20 cellular contexts compared by ENCODE assay signal in genomic region chr13:41589434-41589833, GRCh38.
DNase-seq lines count a peak whose midpoint lies in the region; ATAC-seq, FAIRE-seq and TF ChIP-seq lines count a peak whose summit lies in the region.
"Had no signal": no experiment of that assay in that cellular context is flagged by ENCODE, and none has a peak within 500 bp of the region (broad histone marks: within the 10 kb centered on the region; RNA-seq: fewer than 3 reads in every experiment).

No MANE protein-coding gene starts in this region.

- no peaks in the 10 kb centered on the region for H3K9me2 ChIP-seq in HCT116 (ENCODE audit: insufficient read depth)
- H3K9me2 ChIP-seq: SK-N-SH had no signal

- POLR2A ChIA-PET in HCT116 (lab: Charles Lee), result no interaction called here
- POLR2A ChIA-PET in K562 (lab: Yijun Ruan, JAX), result no interaction called here

- CTCF ChIA-PET in HCT116 (lab: Charles Lee) (no interaction called here), K562 (lab: Yijun Ruan, JAX; ENCODE audit: low intra/inter-chr PET ratio) (no interaction called here)

- ATAC-seq in HCT116 (no peak), K562 (no peak), HG02973 (IDR thresholded peaks at IDR 0.05; ENCODE audit: unreplicated experiment) (no peak), GM19324 (IDR thresholded peaks at IDR 0.05; ENCODE audit: low FRiP score, unreplicated experiment) (no peak)
- ATAC-seq: right cardiac atrium had no signal

- H3K9me3 ChIP-seq in HCT116 (ENCODE audit: control insufficient read depth in 1 of 2, insufficient read depth in 1 of 2, low read depth in 1 of 2, low read length in 2 of 2) (no peaks in the 10 kb centered on the region), K562 (replicated peaks; ENCODE audit: control insufficient read depth, insufficient read depth, low read depth, low read length) (no peaks in the 10 kb centered on the region), osteoblast (ENCODE audit: low read depth, low read length) (no peaks in the 10 kb centered on the region)
- H3K9me3 ChIP-seq: BE2C, ovary, Peyer's patch, SK-N-SH, tibial nerve had no signal

- H3K27ac Mint-ChIP-seq in CD14-positive monocyte, result peak overlapping the region; percentile 66 to 94 (median 89)

- H3K79me2 ChIP-seq in HCT116 (ENCODE audit: insufficient read depth, low read length) (no peaks in the 10 kb centered on the region), K562 (ENCODE audit: control insufficient read depth, insufficient read depth, low read length) (no peaks in the 10 kb centered on the region), osteoblast (ENCODE audit: insufficient read depth, low read length) (no peaks in the 10 kb centered on the region)

- H3K36me3 ChIP-seq in HCT116 (ENCODE audit: control insufficient read depth in 1 of 2, insufficient read depth in 2 of 2, low read length in 2 of 2) (no peaks in the 10 kb centered on the region; a peak in 1 of 4 replicates), K562 (ENCODE audit: control insufficient read depth, insufficient read depth, low read length) (peaks cover 29% of the 10 kb centered on the region; the same call in 2 of the 3 replicates), osteoblast (ENCODE audit: insufficient read depth, low read length) (peaks cover 5% of the 10 kb centered on the region)
- H3K36me3 ChIP-seq: ovary had no signal

- H3K36me3 Mint-ChIP-seq in CD14-positive monocyte, result peaks cover 18 to 26% of the 10 kb centered on the region in 2 donors

- H3K4me3 Mint-ChIP-seq in CD14-positive monocyte, result no peak overlapping the region

- TF ChIP-seq RAD21 in HCT116 (IDR thresholded peaks at IDR 0.05; ENCODE audit: low read depth) (no peak), K562 (CRISPR knock-in tag; conservative IDR thresholded peaks at IDR 0.05 in 1 of 2, IDR thresholded peaks at IDR 0.05 in 1 of 2) (no peak)

- DNase-seq in CD14-positive monocyte (ENCODE audit: low spot score) (no peak), HCT116 (ENCODE audit: low read depth, low spot score) (no peak), K562 (ENCODE audit: extremely low read depth in 1 of 4, low spot score in 3 of 4) (no peak), osteoblast (ENCODE audit: insufficient read length, low spot score, missing footprints) (no peak), urothelium cell line (ENCODE audit: low spot score) (no peak)
- DNase-seq: activated CD8-positive, alpha-beta memory T cell treated with anti-CD3 and anti-CD28 coated beads for 24 hours; BE2C; effector CD8-positive, alpha-beta T cell; NCI-H187; NCI-H2227 treated with DMSO at 0.1 percent for 48 hours; ovary; Peyer's patch; right cardiac atrium; SK-N-SH; stimulated activated naive CD4-positive, alpha-beta T cell had no signal

- no peaks in the 10 kb centered on the region for H3K27me3 ChIP-seq in HCT116 (ENCODE audit: insufficient read depth, low read length)
- H3K27me3 ChIP-seq in K562 (ENCODE audit: control insufficient read depth in 2 of 2, insufficient read depth in 2 of 2, low read length in 2 of 2), result no peaks in the 10 kb centered on the region
- no peaks in the 10 kb centered on the region for H3K27me3 ChIP-seq in osteoblast (ENCODE audit: insufficient read depth, low read length)
- H3K27me3 ChIP-seq: BE2C, ovary, Peyer's patch, tibial nerve had no signal

- RAD21 ChIA-PET in HCT116 (lab: Charles Lee; ENCODE audit: low non-redundant PET in 1 of 2, low total read pairs in 2 of 2, uncharacterized antibody in 2 of 2, unreplicated experiment in 2 of 2), result interaction anchor here in 1 of 2 experiments (0.7 kb wide), 1 partner anchor 16 kb away, joined by 4 read pairs; no protein-coding TSS in a partner anchor

- H3K9me3 Mint-ChIP-seq in CD14-positive monocyte, result peaks cover 0 to 1% (median 0%) of the 10 kb centered on the region in 7 donors

- in situ Hi-C loops in K562 (cut with MboI), result no loop called here

- H3K27ac ChIP-seq in HCT116 (ENCODE audit: low read depth, low read length) (no peak overlapping the region), K562 (ENCODE audit: extremely low read depth, low read depth, low read length) (peak overlapping the region; percentile 63), osteoblast (ENCODE audit: low read depth, low read length) (peak overlapping the region; percentile 29)
- H3K27ac ChIP-seq: ovary, Peyer's patch had no signal

- no TSS peak for BruUV-seq in HCT116 (replicated peaks; lab: Mats Ljungman, UMichigan)
- BruUV-seq in K562 (replicated peaks; lab: Mats Ljungman, UMichigan), result no TSS peak

- intact Hi-C loops in CD14-positive monocyte (cut with micrococcal nuclease) (loop anchor here (5.0 to 10.0 kb wide), 3 partner anchors 53 to 132 kb away; partner anchors contain the start of gene RGCC (in 1 of the 2)), HCT116 (cut with micrococcal nuclease) (no loop called here), K562 (cut with micrococcal nuclease) (no loop called here)

- WGBS in K562 (ENCODE audit: insufficient coverage, low coverage, missing lambda C conversion rate), result 67% methylated on average over 3 of the region's 3 CpGs

- H2AFZ ChIP-seq in HCT116 (ENCODE audit: low read depth, low read length, poor library complexity, severe bottlenecking) (no peak overlapping the region), K562 (ENCODE audit: low read depth, low read length) (no peak overlapping the region), osteoblast (ENCODE audit: low read length) (no peak overlapping the region)

- no peaks in the 10 kb centered on the region for H4K20me1 ChIP-seq in HCT116 (ENCODE audit: insufficient read depth)
- H4K20me1 ChIP-seq in K562 (replicated peaks; ENCODE audit: control insufficient read depth, insufficient read depth, low read length), result no peaks in the 10 kb centered on the region
- H4K20me1 ChIP-seq in osteoblast (ENCODE audit: insufficient read depth, low read length), result no peaks in the 10 kb centered on the region

- no peaks in the 10 kb centered on the region for H3K27me3 Mint-ChIP-seq in CD14-positive monocyte (ENCODE audit: low read depth in 3 of 3)

- TF ChIP-seq CTCF in CD14-positive monocyte (IDR thresholded peaks at IDR 0.05) (no peak), HCT116 (IDR thresholded peaks at IDR 0.05 in 2 of 3, conservative IDR thresholded peaks at IDR 0.05 in 1 of 3; ENCODE audit: borderline replicate concordance in 1 of 3, insufficient read depth in 1 of 3, low read depth in 2 of 3, low read length in 2 of 3) (no peak), K562 (IDR thresholded peaks at IDR 0.05 in 2 of 3, conservative IDR thresholded peaks at IDR 0.05 in 1 of 3; ENCODE audit: insufficient read depth in 2 of 3, low read depth in 1 of 3, low read length in 3 of 3) (no peak), osteoblast (IDR thresholded peaks at IDR 0.05; ENCODE audit: extremely low read depth, low read depth, low read length) (no peak)

- no peaks in the 10 kb centered on the region for H3K9me1 ChIP-seq in K562 (ENCODE audit: control insufficient read depth, insufficient read depth, low read length)

- H3K4me3 ChIP-seq in HCT116 (replicated peaks in 1 of 2; ENCODE audit: low read depth in 1 of 2, low read length in 2 of 2) (no peak overlapping the region), K562 (no peak overlapping the region), osteoblast (ENCODE audit: insufficient read depth, low read length) (no peak overlapping the region)
- H3K4me3 ChIP-seq: lung, ovary, Peyer's patch, tibial nerve had no signal

- peak overlapping the region; percentile 41; the same call in 1 of the 2 replicates for H3K4me2 ChIP-seq in HCT116 (ENCODE audit: low read length)
- no peak overlapping the region for H3K4me2 ChIP-seq in K562 (ENCODE audit: insufficient read depth, low read length)
- H3K4me2 ChIP-seq in osteoblast (ENCODE audit: insufficient read depth, low read length), result no peak overlapping the region
- H3K4me2 ChIP-seq: SK-N-SH had no signal

- TF ChIP-seq EP300 in K562 (IDR thresholded peaks at IDR 0.05; ENCODE audit: low read length), result no peak

- peaks cover 28% of the 10 kb centered on the region for H3K4me1 Mint-ChIP-seq in CD14-positive monocyte

- H3K9ac ChIP-seq in HCT116 (ENCODE audit: low read length) (no peak overlapping the region), K562 (ENCODE audit: insufficient read depth in 1 of 2, low read depth in 2 of 2, low read length in 2 of 2) (no peak overlapping the region; a peak in 1 of 4 replicates)
- H3K9ac ChIP-seq: SK-N-SH had no signal

- TF ChIP-seq POLR2A in HCT116 (IDR thresholded peaks at IDR 0.05; ENCODE audit: borderline replicate concordance, extremely low read depth, insufficient read depth, insufficient read length), result no peak
- no peak for TF ChIP-seq POLR2A in K562 (conservative IDR thresholded peaks at IDR 0.05)

- H3K4me1 ChIP-seq in HCT116 (ENCODE audit: control insufficient read depth in 1 of 2, insufficient read depth in 2 of 2, low read length in 2 of 2) (peaks cover 5 to 26% of the 10 kb centered on the region in 2 experiments; a peak in 3 of 4 replicates), K562 (replicated peaks in 1 of 2; ENCODE audit: control insufficient read depth in 2 of 2, insufficient read depth in 2 of 2, low read length in 2 of 2) (peaks cover 0 to 15% of the 10 kb centered on the region in 2 experiments; a peak in 4 of 5 replicates), osteoblast (ENCODE audit: insufficient read depth, low read length) (peaks cover 17% of the 10 kb centered on the region)
- H3K4me1 ChIP-seq: BE2C, Peyer's patch had no signal

- FAIRE-seq in K562 (lab: Jason Lieb, UNC), result no peak
- FAIRE-seq in urothelium cell line (lab: Jason Lieb, UNC), result no peak
- FAIRE-seq: D721Med had no signal

TF ChIP-seq in HCT116, 20 proteins besides CTCF, POLR2A, EP300 and RAD21 (continues in another document):
- no peak for TF ChIP-seq SP1 (IDR thresholded peaks at IDR 0.05; ENCODE audit: low read depth)
- no peak for TF ChIP-seq EZH2phosphoT487 (IDR thresholded peaks at IDR 0.05; ENCODE audit: borderline replicate concordance)
- no peak for TF ChIP-seq JUND (IDR thresholded peaks at IDR 0.05)
- TF ChIP-seq ELF1 (IDR thresholded peaks at IDR 0.05; ENCODE audit: borderline replicate concordance, low read depth), result no peak
- TF ChIP-seq CBX3 (IDR thresholded peaks at IDR 0.05; ENCODE audit: low read depth), result no peak
- no peak for TF ChIP-seq SIN3A (IDR thresholded peaks at IDR 0.05; ENCODE audit: low read depth)
- TF ChIP-seq ZFX (IDR thresholded peaks at IDR 0.05), result no peak

TF ChIP-seq in K562, 482 proteins besides CTCF, POLR2A, EP300 and RAD21:
- TF ChIP-seq ZNF639 (CRISPR knock-in tag; conservative IDR thresholded peaks at IDR 0.05 in 1 of 2, IDR thresholded peaks at IDR 0.05 in 1 of 2) (0 out of 4 replicates have a peak, but pooled peaks of 1 of the 2 experiments have one; percentile 13), MAFF (IDR thresholded peaks at IDR 0.05; ENCODE audit: low read length) (no peak)

Comparison
In these comparisons a context has a peak if more than half of its experiments do, and no peak if none do; other contexts are left out.
1. intact Hi-C loops: an anchor here in CD14-positive monocyte (5.0 to 10.0 kb wide); none called in HCT116 and K562.